In genomic region chr2:226874749-226875148, GRCh38 we compare ENCODE assay signal across 23 cellular contexts. TPM values are rescaled to one million over a fixed set of nuclear protein-coding genes. Genes with fewer than 3 reads are reported as not detected.
A peak's percentile ranks its signal among the peaks of the same experiment; 100 is the strongest.
DNase-seq lines count a peak whose midpoint lies in the region; ATAC-seq and TF ChIP-seq lines count a peak whose summit lies in the region.
"Had no signal": no experiment of that assay in that cellular context is flagged by ENCODE, and none has a peak within 500 bp of the region (broad histone marks: within the 10 kb centered on the region; RNA-seq: fewer than 3 reads in every experiment).

No MANE protein-coding gene starts in this region.

- H3K36me3 Mint-ChIP-seq in CD4-positive, CD25-positive, alpha-beta regulatory T cell = peaks cover 71% of the 10 kb centered on the region
- no peaks in the 10 kb centered on the region for H3K36me3 Mint-ChIP-seq in GM23338 (ENCODE audit: low read depth)
- peaks cover 5% of the 10 kb centered on the region for H3K36me3 Mint-ChIP-seq in neural progenitor cell

- H3K79me2 ChIP-seq in GM23338 (replicated peaks; ENCODE audit: insufficient read depth) (no peaks in the 10 kb centered on the region), neural progenitor cell (ENCODE audit: low read depth) (no peaks in the 10 kb centered on the region)

- peak overlapping the region in 1 of 4 donors; percentile 10 for H3K4me3 Mint-ChIP-seq in CD4-positive, CD25-positive, alpha-beta regulatory T cell
- H3K4me3 Mint-ChIP-seq in GM23338 = no peak overlapping the region
- H3K4me3 Mint-ChIP-seq in neural progenitor cell = no peak overlapping the region

- H3K4me2 ChIP-seq in GM23338 = no peak overlapping the region
- peak overlapping the region; percentile 31 for H3K4me2 ChIP-seq in neural progenitor cell
- H3K4me2 ChIP-seq: SK-N-SH had no signal

- no peak overlapping the region for H3K9ac ChIP-seq in neural progenitor cell
- H3K9ac ChIP-seq: GM23248, SK-N-SH had no signal

- no peak overlapping the region for H3K4me3 ChIP-seq in CD4-positive, CD25-positive, alpha-beta regulatory T cell (ENCODE audit: low read depth, low read length)
- H3K4me3 ChIP-seq in GM23338 = no peak overlapping the region
- H3K4me3 ChIP-seq in neural progenitor cell = no peak overlapping the region
- H3K4me3 ChIP-seq: GM23248 had no signal

- H2AFZ ChIP-seq in GM23338 = no peak overlapping the region
- no peak overlapping the region for H2AFZ ChIP-seq in neural progenitor cell (replicated peaks)
- H2AFZ ChIP-seq: GM23248 had no signal

- peaks cover 5 to 26% (median 13%) of the 10 kb centered on the region in 4 donors for H3K4me1 Mint-ChIP-seq in CD4-positive, CD25-positive, alpha-beta regulatory T cell
- H3K4me1 Mint-ChIP-seq in GM23338 (peaks cover 11% of the 10 kb centered on the region), neural progenitor cell (no peaks in the 10 kb centered on the region)

- no peaks in the 10 kb centered on the region for H3K9me3 ChIP-seq in CD4-positive, CD25-positive, alpha-beta regulatory T cell (ENCODE audit: control insufficient read depth in 2 of 2, low read length in 2 of 2)
- no peaks in the 10 kb centered on the region for H3K9me3 ChIP-seq in neural progenitor cell (ENCODE audit: low read depth)
- H3K9me3 ChIP-seq: SK-N-SH had no signal

- H4K20me1 ChIP-seq in GM23338 (replicated peaks; ENCODE audit: insufficient read depth) = no peaks in the 10 kb centered on the region
- H4K20me1 ChIP-seq in neural progenitor cell (ENCODE audit: low read depth) = no peaks in the 10 kb centered on the region

- H3K36me3 ChIP-seq in CD4-positive, CD25-positive, alpha-beta regulatory T cell (ENCODE audit: control insufficient read depth, insufficient read depth, low read length) = peaks cover 14% of the 10 kb centered on the region
- H3K36me3 ChIP-seq in GM23338 (ENCODE audit: insufficient read depth) = no peaks in the 10 kb centered on the region
- no peaks in the 10 kb centered on the region for H3K36me3 ChIP-seq in neural progenitor cell

- peaks cover 0 to 2% (median 0%) of the 10 kb centered on the region in 7 donors for H3K9me3 Mint-ChIP-seq in CD4-positive, CD25-positive, alpha-beta regulatory T cell
- H3K9me3 Mint-ChIP-seq in GM23338 (no peaks in the 10 kb centered on the region), neural progenitor cell (no peaks in the 10 kb centered on the region)

- no peaks in the 10 kb centered on the region for H3K27me3 Mint-ChIP-seq in CD4-positive, CD25-positive, alpha-beta regulatory T cell
- H3K27me3 Mint-ChIP-seq in GM23338 (ENCODE audit: insufficient read depth, low read depth, poor library complexity) (no peaks in the 10 kb centered on the region), neural progenitor cell (ENCODE audit: insufficient read depth, low read depth) (peaks cover 3% of the 10 kb centered on the region)

- H3K27ac ChIP-seq in CD4-positive, CD25-positive, alpha-beta regulatory T cell (ENCODE audit: insufficient read depth, low read length, poor library complexity, severe bottlenecking) = no peak overlapping the region
- H3K27ac ChIP-seq in GM23338 (ENCODE audit: low read depth) (no peak overlapping the region), neural progenitor cell (peak overlapping the region; percentile 62)
- H3K27ac ChIP-seq: GM23248 had no signal

- H3K27ac Mint-ChIP-seq in CD4-positive, CD25-positive, alpha-beta regulatory T cell = peak overlapping the region in 2 of 3 donors; percentile 3 to 61
- H3K27ac Mint-ChIP-seq in GM23338 (peak overlapping the region; percentile 28; the same call in 1 of the 2 replicates), neural progenitor cell (no peak overlapping the region)

- ATAC-seq in CD4-positive, CD25-positive, alpha-beta regulatory T cell (ENCODE audit: low read depth in 2 of 2) = no peak
- ATAC-seq in GM23338 = peak; percentile 25; the same call in 1 of the 3 replicates
- ATAC-seq: HCT116, HepG2 had no signal

- no peaks in the 10 kb centered on the region for H3F3A ChIP-seq in GM23338 (replicated peaks; ENCODE audit: low read depth)
- H3F3A ChIP-seq in neural progenitor cell (ENCODE audit: low read depth) = no peaks in the 10 kb centered on the region

- no peaks in the 10 kb centered on the region for H3K4me1 ChIP-seq in CD4-positive, CD25-positive, alpha-beta regulatory T cell (ENCODE audit: control insufficient read depth, insufficient read depth, low read length, poor library complexity, severe bottlenecking)
- H3K4me1 ChIP-seq in GM23338 (ENCODE audit: insufficient read depth) (peaks cover 16% of the 10 kb centered on the region), neural progenitor cell (peaks cover 15% of the 10 kb centered on the region)

- H3K27me3 ChIP-seq in CD4-positive, CD25-positive, alpha-beta regulatory T cell (ENCODE audit: control insufficient read depth, insufficient read depth, low read length) = no peaks in the 10 kb centered on the region
- no peaks in the 10 kb centered on the region for H3K27me3 ChIP-seq in GM23338 (ENCODE audit: insufficient read depth)
- no peaks in the 10 kb centered on the region for H3K27me3 ChIP-seq in neural progenitor cell

- no peak for TF ChIP-seq CTCF in GM23338 (conservative IDR thresholded peaks at IDR 0.05; ENCODE audit: low read depth in 2 of 2)
- TF ChIP-seq CTCF in neural progenitor cell (IDR thresholded peaks at IDR 0.05) = no peak

- no peak for DNase-seq in CD4-positive, CD25-positive, alpha-beta regulatory T cell
- no peak for DNase-seq in GM23338 (ENCODE audit: low spot score)
- DNase-seq in dermis blood vessel endothelial cell = peak; percentile 36
- DNase-seq in neural progenitor cell (ENCODE audit: low spot score) = peak; percentile 30
- DNase-seq in anterior cingulate cortex (lab: John Stamatoyannopoulos, UW) = no peak
- no peak for DNase-seq in ureter (ENCODE audit: low spot score)
- DNase-seq in stimulated activated CD4-positive, alpha-beta T cell treated with anti-CD3 and anti-CD28 coated beads, Interleukin-4, amount 100 ng/mL, for 1 hour = no peak
- DNase-seq: ACHN, AML-193, COR-L47, DMS 273 treated with DMSO at 0.1 percent for 48 hours, DND-41, GM23248, KBM-7, NCI-H1105, NCI-H1694, NCI-H2081 treated with DMSO at 0.1 percent for 48 hours, NCI-H446 treated with DMSO at 0.1 percent for 48 hours, OCI-M1, Right ventricle myocardium superior, SK-N-SH had no signal

- no peaks in the 10 kb centered on the region; the same call in 1 of the 2 replicates for H3K9me2 ChIP-seq in GM23338 (ENCODE audit: insufficient read depth)
- H3K9me2 ChIP-seq: SK-N-SH had no signal

TF ChIP-seq in GM23338, 12 proteins besides CTCF, POLR2A, EP300 and RAD21:
- TF ChIP-seq CREB1 (CRISPR knock-in tag; IDR thresholded peaks at IDR 0.05; ENCODE audit: low read depth) (no peak), POLR2AphosphoS5 (IDR thresholded peaks at IDR 0.05; ENCODE audit: low read depth) (no peak), EZH2 (IDR thresholded peaks at IDR 0.05; ENCODE audit: low read depth, unreplicated experiment) (no peak), ETS1 (IDR thresholded peaks at IDR 0.05) (no peak), EZH2phosphoT487 (IDR thresholded peaks at IDR 0.05; ENCODE audit: unreplicated experiment) (no peak), NANOG (IDR thresholded peaks at IDR 0.05; ENCODE audit: borderline replicate concordance) (no peak), REST (IDR thresholded peaks at IDR 0.05; ENCODE audit: unreplicated experiment) (no peak), ZNF114 (CRISPR knock-in tag; IDR thresholded peaks at IDR 0.05) (no peak), JUNB (IDR thresholded peaks at IDR 0.05; ENCODE audit: unreplicated experiment) (no peak), ZNF331 (CRISPR knock-in tag; IDR thresholded peaks at IDR 0.05; ENCODE audit: low read depth) (no peak), STAT1 (IDR thresholded peaks at IDR 0.05; ENCODE audit: unreplicated experiment) (no peak)

RNA-seq across cellular contexts. Expression of gene RHBDD1, which starts 38.9 kb away (rescaled TPM):
- total RNA-seq in CD4-positive, CD25-positive, alpha-beta regulatory T cell = 56.4 TPM
- 10 to 100 TPM; 24.7 to 39.6 (median 26.1) TPM for polyA plus RNA-seq in CD4-positive, CD25-positive, alpha-beta regulatory T cell
- total RNA-seq in GM23338 (2014; rRNA removed; shearing (Covaris generic)) = 13.0 and 16.4 TPM in 2 replicates
- polyA plus RNA-seq in GM23338 (2016; fragmentation: Nextera tagmentation; extraction: Ambion mirVana) = 6.3 and 7.3 TPM in 2 replicates
- 14.3 and 16.0 TPM in 2 replicates for total RNA-seq in dermis blood vessel endothelial cell
- total RNA-seq in neural progenitor cell (ENCODE audit: low replicate concordance) = 13.8 and 15.1 TPM in 2 replicates
- total RNA-seq in ureter = 78.5 TPM

Comparison
In these comparisons a context has a peak if more than half of its experiments do, and no peak if none do; other contexts are left out.
1. DNase-seq: peak in dermis blood vessel endothelial cell (single experiment) and neural progenitor cell (single experiment); none in CD4-positive, CD25-positive, alpha-beta regulatory T cell (0 of 3), GM23338 (single experiment), anterior cingulate cortex (0 of 58), ureter (single experiment) and stimulated activated CD4-positive, alpha-beta T cell treated with anti-CD3 and anti-CD28 coated beads, Interleukin-4, amount 100 ng/mL, for 1 hour (single experiment).